Comparison of ENCODE assay signal across 1 cellular context in genomic region chr16:2063861-2064260, GRCh38.
TF ChIP-seq lines count a peak whose summit lies in the region.

No MANE protein-coding gene starts in this region.

TF ChIP-seq in H1, 55 proteins besides CTCF, POLR2A, EP300 and RAD21:
- TF ChIP-seq ZNF274 (IDR thresholded peaks at IDR 0.05; ENCODE audit: borderline replicate concordance, extremely low read depth, low read length), result no peak
- TF ChIP-seq CBX8 (IDR thresholded peaks at IDR 0.05; ENCODE audit: borderline replicate concordance, low read depth, low read length), result no peak
- TF ChIP-seq MAX (IDR thresholded peaks at IDR 0.05), result no peak
- TF ChIP-seq RFX5 (IDR thresholded peaks at IDR 0.05; ENCODE audit: borderline replicate concordance, low read depth, low read length), result no peak
- no peak for TF ChIP-seq KDM1A (IDR thresholded peaks at IDR 0.05; ENCODE audit: borderline replicate concordance, low read length)
- TF ChIP-seq HDAC6 (IDR thresholded peaks at IDR 0.05; ENCODE audit: low read depth, low read length), result no peak
- no peak for TF ChIP-seq HDAC2 (IDR thresholded peaks at IDR 0.05; ENCODE audit: borderline replicate concordance in 1 of 2, low read depth in 2 of 2, low read length in 2 of 2)
- TF ChIP-seq TAF7 (optimal IDR thresholded peaks at IDR 0.05; ENCODE audit: borderline replicate concordance, low read depth, low read length), result no peak
- no peak for TF ChIP-seq CHD7 (IDR thresholded peaks at IDR 0.05; ENCODE audit: insufficient replicate concordance, low read length)
- no peak for TF ChIP-seq CHD2 (IDR thresholded peaks at IDR 0.05; ENCODE audit: low read length)
- TF ChIP-seq EGR1 (IDR thresholded peaks at IDR 0.05; ENCODE audit: borderline replicate concordance, low read depth, low read length), result no peak
- no peak for TF ChIP-seq GTF2F1 (IDR thresholded peaks at IDR 0.05; ENCODE audit: borderline replicate concordance, low read depth, low read length)
- TF ChIP-seq ATF3 (IDR thresholded peaks at IDR 0.05; ENCODE audit: insufficient read depth, low read depth, low read length), result no peak
- TF ChIP-seq NRF1 (IDR thresholded peaks at IDR 0.05; ENCODE audit: low read depth, low read length), result no peak
- no peak for TF ChIP-seq JUN (IDR thresholded peaks at IDR 0.05; ENCODE audit: low read depth, low read length)
- TF ChIP-seq TBP (IDR thresholded peaks at IDR 0.05; ENCODE audit: low read depth, low read length), result no peak
- TF ChIP-seq CEBPB (IDR thresholded peaks at IDR 0.05; ENCODE audit: low read depth, low read length), result no peak
- TF ChIP-seq CBX5 (IDR thresholded peaks at IDR 0.05; ENCODE audit: low read depth, low read length), result no peak
- no peak for TF ChIP-seq POLR2AphosphoS5 (IDR thresholded peaks at IDR 0.05; ENCODE audit: low read depth, low read length)
